In the genomic region with DNA sequence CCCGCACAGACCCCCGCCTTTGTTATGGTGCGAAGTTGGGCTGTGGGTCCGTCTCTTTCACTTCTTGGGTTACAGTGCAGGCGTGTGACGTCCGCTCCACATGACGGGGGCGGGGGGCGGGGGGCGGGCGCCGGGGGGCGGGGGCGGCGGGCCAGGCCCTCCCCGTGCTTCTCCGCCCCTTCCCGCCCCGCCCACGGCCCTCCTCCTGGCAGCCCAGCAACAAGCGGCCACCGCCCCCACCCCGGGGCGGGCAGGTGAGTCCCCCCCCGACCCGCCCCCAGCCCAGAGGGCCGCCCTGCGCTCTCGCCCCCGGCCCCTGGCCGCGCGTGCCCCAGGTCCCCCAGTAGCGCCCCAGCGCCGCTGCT, we compare ENCODE assay signal across 8 cellular contexts. TPM values are rescaled to one million over a fixed set of nuclear protein-coding genes. Genes with fewer than 3 reads are reported as not detected.
DNase-seq lines count a peak whose midpoint lies in the region; ATAC-seq and TF ChIP-seq lines count a peak whose summit lies in the region.

No MANE protein-coding gene starts in this region.

- H3K9me3 Mint-ChIP-seq in MCF 10A (ENCODE audit: unreplicated experiment) = no peaks in the 10 kb centered on the region

- DNase-seq in DMS53 (lab: John Stamatoyannopoulos, UW) (peak; percentile 93), T-helper 2 cell (peak in 3 of 5 experiments; percentile 35 to 68 (median 62)), MCF 10A (ENCODE audit: unreplicated experiment) (peak; percentile 74), spleen (peak; percentile 94), cerebellar nuclear complex (lab: John Stamatoyannopoulos, UW) (no peak)
- DNase-seq in Jurkat, Clone E6-1 (ENCODE audit: low read depth, low spot score) = no peak

- H3K27ac ChIP-seq in spleen = peak overlapping the region in 7 of 8 donors; percentile 83 to 97 (median 90)

- H3K36me3 ChIP-seq in spleen = no peaks in the 10 kb centered on the region

- peaks cover 8 to 89% (median 55%) of the 10 kb centered on the region in 6 donors for H3K4me1 ChIP-seq in spleen

- peak overlapping the region; percentile 71 for H3K4me3 ChIP-seq in Jurkat, Clone E6-1 (ENCODE audit: low read length)
- peak overlapping the region; percentile 78; the same call in 1 of the 2 replicates for H3K4me3 ChIP-seq in iPS-18c (ENCODE audit: insufficient read depth, low read depth, low read length)
- H3K4me3 ChIP-seq in spleen = peak overlapping the region; percentile 56 to 90 (median 76)

- no peak for ATAC-seq in HG03378 (IDR thresholded peaks at IDR 0.05; ENCODE audit: unreplicated experiment)

- POLR2A ChIA-PET in MCF 10A (lab: Yijun Ruan, JAX) = no interaction called here

- H3K36me3 Mint-ChIP-seq in MCF 10A (ENCODE audit: insufficient read depth, unreplicated experiment) = no peaks in the 10 kb centered on the region

- H3K4me1 Mint-ChIP-seq in MCF 10A (ENCODE audit: insufficient read depth, unreplicated experiment) = peaks cover 17% of the 10 kb centered on the region

- H3K27ac Mint-ChIP-seq in MCF 10A (ENCODE audit: low read depth, unreplicated experiment) = no peak overlapping the region

- intact Hi-C loops in MCF 10A (cut with micrococcal nuclease) = loop anchor here (5.0 kb wide), 1 partner anchor 39 kb away; no protein-coding TSS in a partner anchor
- intact Hi-C loops in spleen (cut with DNase I; ENCODE audit: low total_unique reads) = no loop called here

- peaks cover 0 to 53% (median 3%) of the 10 kb centered on the region in 7 donors for H3K27me3 ChIP-seq in spleen (replicated peaks in 1 of 7)

- peak overlapping the region; percentile 73 for H3K4me3 Mint-ChIP-seq in MCF 10A (ENCODE audit: unreplicated experiment)

- no peak for TF ChIP-seq POLR2A in spleen (IDR thresholded peaks at IDR 0.05)

- CTCF ChIA-PET in MCF 10A (lab: Yijun Ruan, JAX) = no interaction called here

- no peaks in the 10 kb centered on the region for H3K27me3 Mint-ChIP-seq in MCF 10A (ENCODE audit: insufficient read depth, unreplicated experiment)

- 0 to 3% (median 1%) methylated on average over 6 to 37 of the region's 37 CpGs; no CpG with 5 or more reads in 1 of the 5 donors for WGBS in spleen, 5 donors

- BruUV-seq in MCF 10A (replicated peaks; lab: Mats Ljungman, UMichigan) = no TSS peak

- TF ChIP-seq CTCF in MCF 10A (IDR thresholded peaks at IDR 0.05; ENCODE audit: unreplicated experiment) = no peak
- TF ChIP-seq CTCF in spleen (IDR thresholded peaks at IDR 0.05 in 8 of 11, conservative IDR thresholded peaks at IDR 0.05 in 3 of 11) = no peak

- H3K9me3 ChIP-seq in iPS-18c (ENCODE audit: control insufficient read depth, insufficient read depth, low read length) = no peaks in the 10 kb centered on the region
- no peaks in the 10 kb centered on the region for H3K9me3 ChIP-seq in spleen

RNA-seq across cellular contexts. Expression of gene ZNF516, which starts 3.6 kb away (rescaled TPM):
- polyA plus RNA-seq in Jurkat, Clone E6-1 (2012; ENCODE audit: insufficient read depth, insufficient read length) = 8.2 TPM
- total RNA-seq in MCF 10A (2022) (28.3 and 40.1 TPM in 2 replicates), spleen (10 to 100 TPM; 20.8 to 58.4 (median 41.1) TPM)
- polyA plus RNA-seq in spleen = 1 to 10 TPM; 4.5 to 8.7 (median 4.9) TPM

Comparison
In these comparisons a context has a peak if more than half of its experiments do, and no peak if none do; other contexts are left out.
1. DNase-seq: peak in DMS53 (single experiment), T-helper 2 cell (3 of 5), MCF 10A (single experiment) and spleen (single experiment); none in Jurkat, Clone E6-1 (single experiment) and cerebellar nuclear complex (0 of 2).
2. Peak in every context shown above with its lines, with median percentiles within 50 percentile points of each other: H3K4me3 ChIP-seq.